ENCODE assay signal across 18 cellular contexts in genomic region chr13:22883262-22883840, GRCh38.
DNase-seq lines count a peak whose midpoint lies in the region; ATAC-seq and TF ChIP-seq lines count a peak whose summit lies in the region.
"Had no signal": no experiment of that assay in that cellular context is flagged by ENCODE, and none has a peak within 500 bp of the region (broad histone marks: within the 10 kb centered on the region; RNA-seq: fewer than 3 reads in every experiment).

No MANE protein-coding gene starts in this region.

- DNase-seq in ACHN (peak; percentile 35), ecto neural progenitor cell (ENCODE audit: low spot score) (no peak), sigmoid colon (no peak), NCI-H2196 (lab: John Stamatoyannopoulos, UW; ENCODE audit: unreplicated experiment) (no peak)
- no peak for DNase-seq in activated CD4-positive, CD25-positive, alpha-beta regulatory T cell (lab: John Stamatoyannopoulos, UW)
- DNase-seq: activated CD4-positive, alpha-beta T cell treated with anti-CD3 and anti-CD28 coated beads, Interleukin-2, amount 50 U/mL, for 1 hour; activated naive CD8-positive, alpha-beta T cell treated with anti-CD3 and anti-CD28 coated beads, Interleukin-2, amount 10 ng/mL, durations not matched to agents 7 days and 5 days; activated T-cell treated with anti-CD3 and anti-CD28 coated beads, Interleukin-2, amount 50 U/mL, for 24 hours; caudate nucleus; foreskin fibroblast; immature natural killer cell; NCI-H1694 treated with DMSO at 0.1 percent for 48 hours; NCI-H69; stimulated activated naive CD8-positive, alpha-beta T cell treated with anti-CD3 and anti-CD28 coated beads, Interleukin-15, amount 100 ng/mL, for 72 hours had no signal

- TF ChIP-seq POLR2A in sigmoid colon (IDR thresholded peaks at IDR 0.05): no peak

- peak; percentile 76 for ATAC-seq in GM19372 (IDR thresholded peaks at IDR 0.05; ENCODE audit: low read depth, unreplicated experiment)
- ATAC-seq: A549; stimulated activated naive CD8-positive, alpha-beta T cell treated with anti-CD3 and anti-CD28 coated beads, Interleukin-15, amount 100 ng/mL, for 72 hours had no signal

- H3K27me3 ChIP-seq in HUES6 (ENCODE audit: control insufficient read depth, insufficient read depth, low read length) (no peaks in the 10 kb centered on the region), ectodermal cell (ENCODE audit: control insufficient read depth, insufficient read depth, low read length, poor library complexity, severe bottlenecking) (no peaks in the 10 kb centered on the region), sigmoid colon (no peaks in the 10 kb centered on the region)

- peak overlapping the region; percentile 99 for H3K27ac ChIP-seq in HUES6 (ENCODE audit: low read depth, low read length)
- H3K27ac ChIP-seq in ectodermal cell (ENCODE audit: insufficient read depth, low read depth, low read length, poor library complexity, severe bottlenecking): peak overlapping the region; percentile 54
- no peak overlapping the region for H3K27ac ChIP-seq in sigmoid colon
- H3K27ac ChIP-seq: A549 had no signal

- no peak for TF ChIP-seq EP300 in sigmoid colon (IDR thresholded peaks at IDR 0.05)

- H3K4me3 ChIP-seq in HUES6 (ENCODE audit: low read depth, low read length) (peak overlapping the region; percentile 61; the same call in 1 of the 2 replicates), ectodermal cell (ENCODE audit: insufficient read depth, low read depth, low read length) (no peak overlapping the region), sigmoid colon (no peak overlapping the region)
- H3K4me3 ChIP-seq: A549 had no signal

- H3K36me3 ChIP-seq in HUES6 (ENCODE audit: control insufficient read depth, insufficient read depth, low read length): peaks cover 19% of the 10 kb centered on the region; the same call in 1 of the 2 replicates
- H3K36me3 ChIP-seq in ectodermal cell (ENCODE audit: control insufficient read depth, insufficient read depth, low read length): no peaks in the 10 kb centered on the region
- H3K36me3 ChIP-seq in sigmoid colon: no peaks in the 10 kb centered on the region

- 45 to 61% methylated on average over 5 to 7 of the region's 7 CpGs for WGBS in ectodermal cell, 2 experiments
- 37 to 90% methylated on average over 7 of the region's 7 CpGs for WGBS in sigmoid colon, 2 donors

- intact Hi-C loops in sigmoid colon (cut with DNase I): no loop called here

- H3K9ac ChIP-seq in HUES6 (ENCODE audit: low read length): peak overlapping the region; percentile 93

- H3K4me1 ChIP-seq in HUES6 (ENCODE audit: control insufficient read depth, insufficient read depth, low read length) (peaks cover 45% of the 10 kb centered on the region), ectodermal cell (ENCODE audit: control insufficient read depth, insufficient read depth, low read length) (peaks cover 9% of the 10 kb centered on the region), sigmoid colon (no peaks in the 10 kb centered on the region)
- H3K4me1 ChIP-seq: A549 had no signal

- H3K9me3 ChIP-seq in HUES6 (ENCODE audit: control insufficient read depth, insufficient read depth, low read depth, low read length) (peaks cover 11% of the 10 kb centered on the region; the same call in 1 of the 2 replicates), ectodermal cell (ENCODE audit: control insufficient read depth, low read length) (no peaks in the 10 kb centered on the region), sigmoid colon (no peaks in the 10 kb centered on the region)
- H3K9me3 ChIP-seq: A549 had no signal

- TF ChIP-seq CTCF in sigmoid colon (IDR thresholded peaks at IDR 0.05): no peak

- in situ Hi-C loops in ACHN (cut with HindIII; ENCODE audit: low pct_ligation_motif_present, low pct_unique_long_range_greater_than_20kb, low sequenced_read_pairs): no loop called here

Comparison
In these comparisons a context has a peak if more than half of its experiments do, and no peak if none do; other contexts are left out.
1. H3K27ac ChIP-seq: peak in HUES6 (single experiment) and ectodermal cell (single experiment); none in sigmoid colon (0 of 4).